1 cellular context compared by ENCODE assay signal in the genomic region with DNA sequence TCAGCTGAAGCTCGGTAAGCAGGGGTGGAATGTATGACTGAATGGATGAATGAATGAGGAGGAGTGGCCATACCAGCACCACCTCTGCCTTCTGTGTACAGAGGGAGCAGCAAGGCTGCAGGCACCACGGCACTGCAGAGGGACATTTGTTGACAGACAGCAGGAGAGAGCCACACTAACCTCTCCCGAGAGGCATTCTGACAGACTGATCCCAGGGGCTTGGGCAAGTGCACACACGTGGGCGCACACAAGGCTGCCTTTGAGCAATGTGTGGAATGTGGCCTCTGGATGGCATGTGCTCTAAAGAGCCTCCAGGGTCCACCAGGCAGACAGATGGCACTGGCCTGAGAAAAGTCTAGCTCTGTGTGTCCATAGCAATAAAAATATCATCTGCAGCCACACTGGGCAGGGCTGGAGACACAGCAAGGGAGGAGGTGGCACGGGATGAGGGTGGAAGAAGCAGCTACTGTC.
A peak's percentile ranks its signal among the peaks of the same experiment; 100 is the strongest.
TF ChIP-seq lines count a peak whose summit lies in the region.

No MANE protein-coding gene starts in this region.

TF ChIP-seq in HepG2, 621 proteins besides CTCF, POLR2A, EP300 and RAD21 (continues in another document):
- TF ChIP-seq KDM4B (CRISPR knock-in tag; IDR thresholded peaks at IDR 0.05) = no peak
- 0 out of 2 replicates have a peak, but pooled peaks have one; percentile 25 for TF ChIP-seq ZKSCAN1 (IDR thresholded peaks at IDR 0.05; ENCODE audit: low read length)
- TF ChIP-seq HNF4A (CRISPR knock-in tag; IDR thresholded peaks at IDR 0.05) = peak; percentile 53
- no peak for TF ChIP-seq SRSF9 (IDR thresholded peaks at IDR 0.05; ENCODE audit: borderline replicate concordance, insufficient read depth, low read depth, low read length, poor library complexity, severe bottlenecking)
- TF ChIP-seq ZNF362 (CRISPR knock-in tag; IDR thresholded peaks at IDR 0.05; ENCODE audit: borderline replicate concordance) = no peak
- TF ChIP-seq BRF2 (CRISPR knock-in tag; IDR thresholded peaks at IDR 0.05) = no peak
- TF ChIP-seq, protein P1, sequence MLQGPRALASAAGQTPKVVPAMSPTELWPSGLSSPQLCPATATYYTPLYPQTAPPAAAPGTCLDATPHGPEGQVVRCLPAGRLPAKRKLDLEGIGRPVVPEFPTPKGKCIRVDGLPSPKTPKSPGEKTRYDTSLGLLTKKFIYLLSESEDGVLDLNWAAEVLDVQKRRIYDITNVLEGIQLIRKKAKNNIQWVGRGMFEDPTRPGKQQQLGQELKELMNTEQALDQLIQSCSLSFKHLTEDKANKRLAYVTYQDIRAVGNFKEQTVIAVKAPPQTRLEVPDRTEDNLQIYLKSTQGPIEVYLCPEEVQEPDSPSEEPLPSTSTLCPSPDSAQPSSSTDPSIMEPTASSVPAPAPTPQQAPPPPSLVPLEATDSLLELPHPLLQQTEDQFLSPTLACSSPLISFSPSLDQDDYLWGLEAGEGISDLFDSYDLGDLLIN (CRISPR knock-in tag; IDR thresholded peaks at IDR 0.05; ENCODE audit: borderline replicate concordance) = no peak
- TF ChIP-seq ZNF569 (CRISPR knock-in tag; IDR thresholded peaks at IDR 0.05; ENCODE audit: borderline replicate concordance) = no peak
- no peak for TF ChIP-seq ZNF282 (IDR thresholded peaks at IDR 0.05; ENCODE audit: partially characterized antibody)
- no peak for TF ChIP-seq ZNF276 (CRISPR knock-in tag; IDR thresholded peaks at IDR 0.05; ENCODE audit: low read depth)
- TF ChIP-seq ZFYVE20 (CRISPR knock-in tag; IDR thresholded peaks at IDR 0.05; ENCODE audit: borderline replicate concordance, low read depth) = no peak
- TF ChIP-seq ZBTB42 (CRISPR knock-in tag; IDR thresholded peaks at IDR 0.05) = no peak
- no peak for TF ChIP-seq ZNF329 (CRISPR knock-in tag; IDR thresholded peaks at IDR 0.05; ENCODE audit: low read depth)
- no peak for TF ChIP-seq SETDB1 (CRISPR knock-in tag; IDR thresholded peaks at IDR 0.05; ENCODE audit: borderline replicate concordance)
- no peak for TF ChIP-seq ZBTB8A (CRISPR knock-in tag; IDR thresholded peaks at IDR 0.05; ENCODE audit: borderline replicate concordance, low read depth)
- no peak for TF ChIP-seq ZNF609 (CRISPR knock-in tag; IDR thresholded peaks at IDR 0.05; ENCODE audit: borderline replicate concordance)
- no peak for TF ChIP-seq NFIC (IDR thresholded peaks at IDR 0.05; ENCODE audit: low read length)
- no peak for TF ChIP-seq ZNF772 (CRISPR knock-in tag; IDR thresholded peaks at IDR 0.05)
- TF ChIP-seq CREB1 (IDR thresholded peaks at IDR 0.05) = no peak
- no peak for TF ChIP-seq CREB1 (CRISPR knock-in tag; IDR thresholded peaks at IDR 0.05)
- no peak for TF ChIP-seq FOXM1 (CRISPR knock-in tag; IDR thresholded peaks at IDR 0.05)
- TF ChIP-seq NFATC3 (CRISPR knock-in tag; IDR thresholded peaks at IDR 0.05) = no peak
- no peak for TF ChIP-seq HNRNPUL1 (IDR thresholded peaks at IDR 0.05; ENCODE audit: low read depth, low read length)
- peak; percentile 70 for TF ChIP-seq ZNF687 (CRISPR knock-in tag; IDR thresholded peaks at IDR 0.05)
- TF ChIP-seq GABPB1 (CRISPR knock-in tag; IDR thresholded peaks at IDR 0.05) = no peak
- no peak for TF ChIP-seq ATF7 (IDR thresholded peaks at IDR 0.05)
- TF ChIP-seq ATF7 (CRISPR knock-in tag; IDR thresholded peaks at IDR 0.05) = no peak
- TF ChIP-seq, protein P2, sequence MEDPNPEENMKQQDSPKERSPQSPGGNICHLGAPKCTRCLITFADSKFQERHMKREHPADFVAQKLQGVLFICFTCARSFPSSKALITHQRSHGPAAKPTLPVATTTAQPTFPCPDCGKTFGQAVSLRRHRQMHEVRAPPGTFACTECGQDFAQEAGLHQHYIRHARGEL (CRISPR knock-in tag; IDR thresholded peaks at IDR 0.05) = no peak
- no peak for TF ChIP-seq ZNF607 (CRISPR knock-in tag; IDR thresholded peaks at IDR 0.05; ENCODE audit: borderline replicate concordance)
- TF ChIP-seq NR2C2 (CRISPR knock-in tag; IDR thresholded peaks at IDR 0.05; ENCODE audit: borderline replicate concordance) = no peak
- peak; percentile 25; the same call in 1 of the 2 replicates for TF ChIP-seq SOX5 (CRISPR knock-in tag; IDR thresholded peaks at IDR 0.05; ENCODE audit: borderline replicate concordance)
- TF ChIP-seq FOXJ3 (CRISPR knock-in tag; IDR thresholded peaks at IDR 0.05; ENCODE audit: borderline replicate concordance) = no peak
- no peak for TF ChIP-seq MATR3 (CRISPR knock-in tag; IDR thresholded peaks at IDR 0.05)
- TF ChIP-seq CENPT (CRISPR knock-in tag; IDR thresholded peaks at IDR 0.05; ENCODE audit: low read depth) = no peak
- TF ChIP-seq, protein P3, sequence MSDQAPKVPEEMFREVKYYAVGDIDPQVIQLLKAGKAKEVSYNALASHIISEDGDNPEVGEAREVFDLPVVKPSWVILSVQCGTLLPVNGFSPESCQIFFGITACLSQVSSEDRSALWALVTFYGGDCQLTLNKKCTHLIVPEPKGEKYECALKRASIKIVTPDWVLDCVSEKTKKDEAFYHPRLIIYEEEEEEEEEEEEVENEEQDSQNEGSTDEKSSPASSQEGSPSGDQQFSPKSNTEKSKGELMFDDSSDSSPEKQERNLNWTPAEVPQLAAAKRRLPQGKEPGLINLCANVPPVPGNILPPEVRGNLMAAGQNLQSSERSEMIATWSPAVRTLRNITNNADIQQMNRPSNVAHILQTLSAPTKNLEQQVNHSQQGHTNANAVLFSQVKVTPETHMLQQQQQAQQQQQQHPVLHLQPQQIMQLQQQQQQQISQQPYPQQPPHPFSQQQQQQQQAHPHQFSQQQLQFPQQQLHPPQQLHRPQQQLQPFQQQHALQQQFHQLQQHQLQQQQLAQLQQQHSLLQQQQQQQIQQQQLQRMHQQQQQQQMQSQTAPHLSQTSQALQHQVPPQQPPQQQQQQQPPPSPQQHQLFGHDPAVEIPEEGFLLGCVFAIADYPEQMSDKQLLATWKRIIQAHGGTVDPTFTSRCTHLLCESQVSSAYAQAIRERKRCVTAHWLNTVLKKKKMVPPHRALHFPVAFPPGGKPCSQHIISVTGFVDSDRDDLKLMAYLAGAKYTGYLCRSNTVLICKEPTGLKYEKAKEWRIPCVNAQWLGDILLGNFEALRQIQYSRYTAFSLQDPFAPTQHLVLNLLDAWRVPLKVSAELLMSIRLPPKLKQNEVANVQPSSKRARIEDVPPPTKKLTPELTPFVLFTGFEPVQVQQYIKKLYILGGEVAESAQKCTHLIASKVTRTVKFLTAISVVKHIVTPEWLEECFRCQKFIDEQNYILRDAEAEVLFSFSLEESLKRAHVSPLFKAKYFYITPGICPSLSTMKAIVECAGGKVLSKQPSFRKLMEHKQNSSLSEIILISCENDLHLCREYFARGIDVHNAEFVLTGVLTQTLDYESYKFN (CRISPR knock-in tag; conservative IDR thresholded peaks at IDR 0.05) = peak; percentile 36; the same call in 1 of the 2 replicates
- no peak for TF ChIP-seq ZNF572 (CRISPR knock-in tag; IDR thresholded peaks at IDR 0.05)
- no peak for TF ChIP-seq RFX3 (CRISPR knock-in tag; IDR thresholded peaks at IDR 0.05)
- TF ChIP-seq AHR (CRISPR knock-in tag; IDR thresholded peaks at IDR 0.05) = no peak
- 0 out of 2 replicates have a peak, but pooled peaks have one; percentile 39 for TF ChIP-seq CBX5 (CRISPR knock-in tag; IDR thresholded peaks at IDR 0.05; ENCODE audit: borderline replicate concordance)
- TF ChIP-seq SKIL (CRISPR knock-in tag; IDR thresholded peaks at IDR 0.05; ENCODE audit: borderline replicate concordance) = no peak
